Comparison of ENCODE assay signal across 14 cellular contexts in genomic region chr16:84207869-84208268, GRCh38. TPM values are rescaled to one million over a fixed set of nuclear protein-coding genes. Genes with fewer than 3 reads are reported as not detected.
"Had no signal": no experiment of that assay in that cellular context is flagged by ENCODE, and none has a peak within 500 bp of the region (broad histone marks: within the 10 kb centered on the region; RNA-seq: fewer than 3 reads in every experiment).

No MANE protein-coding gene starts in this region.

- H3K9ac ChIP-seq: parathyroid adenoma had no signal

- H3K4me3 ChIP-seq: body of pancreas, sigmoid colon, stomach, vagina had no signal

- H3K9me3 ChIP-seq: body of pancreas, neutrophil, sigmoid colon, stomach, vagina had no signal

- H3K4me1 ChIP-seq: body of pancreas, parathyroid adenoma, sigmoid colon, stomach, vagina had no signal

- H3K27me3 ChIP-seq: body of pancreas, sigmoid colon, vagina had no signal

- H3K27ac ChIP-seq: body of pancreas, neutrophil, parathyroid adenoma, sigmoid colon, stomach, vagina had no signal

- H2AFZ ChIP-seq: parathyroid adenoma had no signal

- H3K36me3 ChIP-seq: neutrophil, sigmoid colon, stomach, vagina had no signal

- DNase-seq: activated CD4-positive, alpha-beta T cell treated with anti-CD3 and anti-CD28 coated beads, Interleukin-2, amount 10 ng/mL, durations not matched to agents 24 days and 14 days; activated CD8-positive, alpha-beta memory T cell treated with anti-CD3 and anti-CD28 coated beads, Interleukin-2, amount 50 U/mL, for 4 hours; activated naive CD4-positive, alpha-beta T cell treated with anti-CD3 and anti-CD28 coated beads for 36 hours; activated T-cell treated with anti-CD3 and anti-CD28 coated beads, Interleukin-2, amount 50 U/mL, for 4 hours; body of pancreas; effector memory CD8-positive, alpha-beta T cell; naive thymus-derived CD4-positive, alpha-beta T cell; sigmoid colon; stimulated activated CD4-positive, alpha-beta T cell treated with anti-CD3 and anti-CD28 coated beads, Interleukin-4, amount 100 ng/mL, for 24 hours; stomach; trophoblast cell had no signal

RNA-seq across cellular contexts. Expression of gene ADAD2, which starts 16.9 kb away (rescaled TPM):
- polyA plus RNA-seq: naive thymus-derived CD4-positive, alpha-beta T cell had no signal

RNA-seq across cellular contexts. Expression of gene KCNG4, which starts 31.9 kb away (rescaled TPM):
- polyA plus RNA-seq: naive thymus-derived CD4-positive, alpha-beta T cell; sigmoid colon; stomach had no signal
